Comparison of ENCODE assay signal across 10 cellular contexts in genomic region chr19:47020132-47020805, GRCh38. TPM values are rescaled to one million over a fixed set of nuclear protein-coding genes. Genes with fewer than 3 reads are reported as not detected.
DNase-seq lines count a peak whose midpoint lies in the region; ATAC-seq, FAIRE-seq and TF ChIP-seq lines count a peak whose summit lies in the region.
"Had no signal": no experiment of that assay in that cellular context is flagged by ENCODE, and none has a peak within 500 bp of the region (broad histone marks: within the 10 kb centered on the region; RNA-seq: fewer than 3 reads in every experiment).

No MANE protein-coding gene starts in this region.

- no peak for TF ChIP-seq EP300 in A549 (IDR thresholded peaks at IDR 0.05)

- no peaks in the 10 kb centered on the region for H3K36me3 Mint-ChIP-seq in memory B cell

- no peak for ATAC-seq in A549
- ATAC-seq in memory B cell (ENCODE audit: low read depth): peak; percentile 21
- no peak for ATAC-seq in HG02610 (IDR thresholded peaks at IDR 0.05; ENCODE audit: unreplicated experiment)

- POLR2A ChIA-PET in A549 (lab: Yijun Ruan, JAX): interaction anchor here (1.3 kb wide), 1 partner anchor 93 kb away, joined by 3 read pairs; the partner anchor contains the start of gene ZC3H4

- peaks cover 14% of the 10 kb centered on the region for H3K27me3 Mint-ChIP-seq in memory B cell

- H3K9me3 Mint-ChIP-seq in memory B cell: no peaks in the 10 kb centered on the region

- TF ChIP-seq RAD21 in A549 (conservative IDR thresholded peaks at IDR 0.05 in 1 of 2, IDR thresholded peaks at IDR 0.05 in 1 of 2): no peak

- peak overlapping the region; percentile 100 for H3K4me2 ChIP-seq in A549

- H3K4me1 ChIP-seq in A549: peaks cover 31% of the 10 kb centered on the region

- H3K4me1 Mint-ChIP-seq in memory B cell: peaks cover 8% of the 10 kb centered on the region

- no peak for FAIRE-seq in A549 (lab: Jason Lieb, UNC)
- FAIRE-seq: colon, RCC 7860 had no signal

- 2% methylated on average over 18 of the region's 62 CpGs for WGBS in A549 (ENCODE audit: missing lambda C conversion rate)

- no peaks in the 10 kb centered on the region for H3K9me3 ChIP-seq in A549

- TF ChIP-seq CTCF in A549 (IDR thresholded peaks at IDR 0.05): no peak

- H3K4me3 ChIP-seq in A549: peak overlapping the region; percentile 50

- H3K27ac ChIP-seq in A549: peak overlapping the region in 1 of 2 experiments; percentile 70; a peak in 3 of 6 replicates

- CTCF ChIA-PET in A549 (lab: Yijun Ruan, JAX): interaction anchor here (0.6 to 6.6 kb wide), 13 partner anchors 7 to 224 kb away, joined by 3 to 75 read pairs (median 5); no protein-coding TSS in a partner anchor

- TF ChIP-seq POLR2A in A549 (IDR thresholded peaks at IDR 0.05; ENCODE audit: low read length): no peak

- H3K4me3 Mint-ChIP-seq in memory B cell: peak overlapping the region; percentile 41

- DNase-seq in A549 (ENCODE audit: low read depth in 1 of 2, low spot score in 1 of 2) (no peak), GM03348 (ENCODE audit: low spot score) (peak; percentile 74), astrocyte of the hippocampus (ENCODE audit: low read depth, low spot score) (peak; percentile 35), memory B cell (ENCODE audit: low spot score in 2 of 2) (no peak), medulla oblongata (ENCODE audit: extremely low spot score) (no peak), mesenteric fat pad (ENCODE audit: low spot score) (no peak), NCI-H774 (lab: John Stamatoyannopoulos, UW) (no peak)

- H3K27ac Mint-ChIP-seq in memory B cell: no peak overlapping the region

TF ChIP-seq in A549, 52 proteins besides CTCF, POLR2A, EP300 and RAD21:
- TF ChIP-seq FOSL2 (IDR thresholded peaks at IDR 0.05) (no peak), FOSL2 (CRISPR knock-in tag; IDR thresholded peaks at IDR 0.05) (no peak), HMGXB4 (CRISPR knock-in tag; IDR thresholded peaks at IDR 0.05; ENCODE audit: borderline replicate concordance) (no peak), CBX2 (IDR thresholded peaks at IDR 0.05; ENCODE audit: borderline replicate concordance, low read depth) (no peak), MAX (IDR thresholded peaks at IDR 0.05) (no peak), GATA3 (IDR thresholded peaks at IDR 0.05; ENCODE audit: borderline replicate concordance) (no peak), HDAC2 (IDR thresholded peaks at IDR 0.05) (no peak), HOXB5 (CRISPR knock-in tag; IDR thresholded peaks at IDR 0.05) (no peak), PBX3 (IDR thresholded peaks at IDR 0.05) (no peak), RNF2 (IDR thresholded peaks at IDR 0.05; ENCODE audit: borderline replicate concordance, low read depth) (no peak; the same call in 1 of the 2 replicates), TP53 (CRISPR knock-in tag; IDR thresholded peaks at IDR 0.05) (no peak), MAZ (IDR thresholded peaks at IDR 0.05; ENCODE audit: borderline replicate concordance, low read depth, low read length) (no peak), ATOH8 (CRISPR knock-in tag; IDR thresholded peaks at IDR 0.05; ENCODE audit: low read depth) (no peak), NR3C1 (IDR thresholded peaks at IDR 0.05) (no peak), USF2 (IDR thresholded peaks at IDR 0.05) (no peak), JUNB (IDR thresholded peaks at IDR 0.05) (no peak), FOSB (CRISPR knock-in tag; IDR thresholded peaks at IDR 0.05) (no peak), POLR2AphosphoS2 (conservative IDR thresholded peaks at IDR 0.05; ENCODE audit: low read length) (no peak), HEYL (CRISPR knock-in tag; IDR thresholded peaks at IDR 0.05) (no peak)

RNA-seq across cellular contexts. Expression of gene NPAS1, which starts 0.6 kb away (rescaled TPM):
- polyA plus RNA-seq in A549 (2011; rRNA removed): 1.3 and 1.5 TPM in 2 replicates
- polyA plus RNA-seq in A549 (2012; cell fraction: cytosol; rRNA removed): 3.6 and 5.4 TPM in 2 replicates
- polyA plus RNA-seq in A549 (2012; cell fraction: nucleus; rRNA removed): 5.3 and 7.9 TPM in 2 replicates
- polyA plus RNA-seq in A549 (2017; fragmentation: RNase III; extraction: RNeasy Plus Mini Kit Qiagen cat#74134 plus additional on column Dnase treatment): 2.3 to 3.5 TPM (median 3.4 TPM) in 3 replicates
- polyA minus RNA-seq in A549 (2011; rRNA and poly(A)+ RNA removed): 0.83 and 1.3 TPM in 2 replicates
- not detected for total RNA-seq in mesenteric fat pad

RNA-seq across cellular contexts. Expression of gene TMEM160, which starts 28.2 kb away (rescaled TPM):
- polyA plus RNA-seq in A549 (2011; rRNA removed) (12.4 and 15.2 TPM in 2 replicates), A549 (2017; fragmentation: RNase III; extraction: RNeasy Plus Mini Kit Qiagen cat#74134 plus additional on column Dnase treatment) (40.8 to 50.4 TPM (median 42.2 TPM) in 3 replicates)
- 112 and 136 TPM in 2 replicates for polyA plus RNA-seq in A549 (2012; cell fraction: cytosol; rRNA removed)
- 101 and 132 TPM in 2 replicates for polyA plus RNA-seq in A549 (2012; cell fraction: nucleus; rRNA removed)
- 2.1 and 7.5 TPM in 2 replicates for polyA minus RNA-seq in A549 (2011; rRNA and poly(A)+ RNA removed)
- 23.7 TPM for total RNA-seq in mesenteric fat pad

Comparison
In these comparisons a context has a peak if more than half of its experiments do, and no peak if none do; other contexts are left out.
1. DNase-seq: peak in GM03348 (single experiment) and astrocyte of the hippocampus (single experiment); none in A549 (0 of 2), memory B cell (0 of 2), medulla oblongata (single experiment), mesenteric fat pad (single experiment) and NCI-H774 (single experiment).